In the genomic region with DNA sequence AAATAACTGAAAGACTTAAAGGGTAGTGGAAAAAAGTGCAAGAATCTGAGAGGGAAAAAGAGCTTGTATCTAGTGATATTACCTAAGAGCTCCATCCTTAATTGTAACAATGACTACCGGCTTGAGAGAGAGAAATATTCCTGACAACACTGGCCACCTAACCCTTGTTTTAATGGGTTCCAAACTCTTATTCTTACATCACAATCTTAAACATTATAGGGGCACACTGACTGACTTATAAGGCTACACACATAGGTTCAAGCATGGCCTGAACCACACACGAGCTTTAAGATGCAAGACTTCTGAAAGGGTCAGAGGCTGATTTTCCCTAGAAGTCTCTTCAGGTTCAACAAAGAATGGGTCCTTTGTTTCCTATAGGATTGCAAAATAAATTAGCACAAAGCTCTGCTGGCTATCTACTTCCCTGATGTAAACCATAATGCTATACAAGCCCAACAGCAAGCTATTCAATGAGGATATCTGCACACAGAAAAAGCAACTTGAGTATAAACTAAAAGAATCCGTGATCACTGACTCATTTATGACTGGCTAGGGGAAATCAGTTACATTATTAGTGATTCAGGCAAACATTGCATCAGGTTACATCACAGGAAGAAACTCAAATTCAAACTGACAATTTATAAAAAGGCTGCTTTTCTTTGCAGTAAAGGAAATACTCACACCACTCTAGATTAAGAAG, we compare ENCODE assay signal across 8 cellular contexts. TPM values are rescaled to one million over a fixed set of nuclear protein-coding genes. Genes with fewer than 3 reads are reported as not detected.
DNase-seq lines count a peak whose midpoint lies in the region; FAIRE-seq and TF ChIP-seq lines count a peak whose summit lies in the region.

No MANE protein-coding gene starts in this region.

- peaks cover 61% of the 10 kb centered on the region for H4K20me1 ChIP-seq in SU-DHL-6 (ENCODE audit: low read depth, low read length)

- no peaks in the 10 kb centered on the region for H3K9me3 Mint-ChIP-seq in mesothelial cell of epicardium

- no peaks in the 10 kb centered on the region for H3K9me3 ChIP-seq in SU-DHL-6 (ENCODE audit: insufficient read depth, low read length)

- peak; percentile 78 for FAIRE-seq in GM19239 (lab: Jason Lieb, UNC)

- H3K27me3 Mint-ChIP-seq in mesothelial cell of epicardium (ENCODE audit: low read depth): no peaks in the 10 kb centered on the region

- H3K4me3 ChIP-seq in SU-DHL-6 (ENCODE audit: insufficient read depth, low read length, poor library complexity, severe bottlenecking): peak overlapping the region; percentile 87
- peak overlapping the region; percentile 17 for H3K4me3 ChIP-seq in skeletal muscle cell (ENCODE audit: low read depth, low read length)

- H3K27ac ChIP-seq in 22Rv1 (peak overlapping the region; percentile 97), SU-DHL-6 (ENCODE audit: low read depth, low read length) (no peak overlapping the region)

- no peak overlapping the region for H3K9ac ChIP-seq in SU-DHL-6 (ENCODE audit: low read length)

- H3K36me3 Mint-ChIP-seq in mesothelial cell of epicardium: peaks cover 2% of the 10 kb centered on the region

- H3K27ac Mint-ChIP-seq in mesothelial cell of epicardium: no peak overlapping the region

- peaks cover 12% of the 10 kb centered on the region; the same call in 1 of the 2 replicates for H3F3A ChIP-seq in SU-DHL-6 (ENCODE audit: insufficient read depth)

- no peak for TF ChIP-seq CTCF in 22Rv1 (IDR thresholded peaks at IDR 0.05)
- TF ChIP-seq CTCF in SU-DHL-6 (IDR thresholded peaks at IDR 0.05; ENCODE audit: insufficient read depth, low read length, poor library complexity, severe bottlenecking): no peak
- no peak for TF ChIP-seq CTCF in mesothelial cell of epicardium (IDR thresholded peaks at IDR 0.05; ENCODE audit: unreplicated experiment)

- H3K36me3 ChIP-seq in SU-DHL-6 (ENCODE audit: low read length): peaks cover 22% of the 10 kb centered on the region

- peaks cover 86% of the 10 kb centered on the region for H3K4me1 Mint-ChIP-seq in mesothelial cell of epicardium

- H3K79me2 ChIP-seq in SU-DHL-6 (ENCODE audit: insufficient read depth, low read length): peaks cover 100% of the 10 kb centered on the region

- no peak for DNase-seq in GM19239 (ENCODE audit: insufficient read length, low spot score)
- DNase-seq in fibroblast of peridontal ligament (ENCODE audit: extremely low read depth): peak; percentile 96
- DNase-seq in skeletal muscle cell (ENCODE audit: low read depth): peak; percentile 78
- no peak for DNase-seq in ureter (ENCODE audit: low spot score)
- DNase-seq in mesothelial cell of epicardium (ENCODE audit: low spot score in 2 of 2, unreplicated experiment in 2 of 2): no peak
- no peak for DNase-seq in 8988T

- H3K4me3 Mint-ChIP-seq in mesothelial cell of epicardium: no peak overlapping the region

- H3K9me2 ChIP-seq in SU-DHL-6 (replicated peaks; ENCODE audit: insufficient read depth, low read length): no peaks in the 10 kb centered on the region

- no peak overlapping the region for H2AFZ ChIP-seq in SU-DHL-6 (ENCODE audit: low read depth, low read length, severe bottlenecking)

- H3K4me2 ChIP-seq in SU-DHL-6 (ENCODE audit: low read depth, low read length, poor library complexity, severe bottlenecking): peak overlapping the region; percentile 95

- no peaks in the 10 kb centered on the region for H3K27me3 ChIP-seq in SU-DHL-6 (ENCODE audit: low read length)

RNA-seq across cellular contexts. Expression of a gene that starts 8.6 kb away (rescaled TPM):
- total RNA-seq in ureter: 139 TPM
- 68.1 to 71.5 TPM (median 71.0 TPM) in 3 replicates for total RNA-seq in mesothelial cell of epicardium

Comparison
In these comparisons a context has a peak if more than half of its experiments do, and no peak if none do; other contexts are left out.
1. DNase-seq: peak in fibroblast of peridontal ligament (single experiment) and skeletal muscle cell (single experiment); none in GM19239 (single experiment), ureter (single experiment), mesothelial cell of epicardium (0 of 2) and 8988T (single experiment).